ENCODE assay signal across 2 cellular contexts in genomic region chr12:131830335-131831020, GRCh38.
TF ChIP-seq lines count a peak whose summit lies in the region.

No MANE protein-coding gene starts in this region.

TF ChIP-seq in A549, 52 proteins besides CTCF, POLR2A, EP300 and RAD21 (continued from another document):
- TF ChIP-seq RARB (CRISPR knock-in tag; IDR thresholded peaks at IDR 0.05): no peak
- peak; percentile 77 for TF ChIP-seq SMC3 (IDR thresholded peaks at IDR 0.05)
- peak; percentile 52; the same call in 1 of the 2 replicates for TF ChIP-seq MAX (IDR thresholded peaks at IDR 0.05)
- no peak for TF ChIP-seq NFE2L2 (conservative IDR thresholded peaks at IDR 0.05; ENCODE audit: low read length)
- TF ChIP-seq HEYL (CRISPR knock-in tag; IDR thresholded peaks at IDR 0.05): no peak

TF ChIP-seq in HepG2, 621 proteins besides CTCF, POLR2A, EP300 and RAD21 (continued from another document and continues in another):
- TF ChIP-seq ZNF704 (CRISPR knock-in tag; IDR thresholded peaks at IDR 0.05; ENCODE audit: borderline replicate concordance) (0 out of 2 replicates have a peak, but pooled peaks have one; percentile 53), POGZ (CRISPR knock-in tag; IDR thresholded peaks at IDR 0.05) (0 out of 2 replicates have a peak, but pooled peaks have one; percentile 11), ZSCAN22 (CRISPR knock-in tag; IDR thresholded peaks at IDR 0.05) (no peak), ZNF619 (CRISPR knock-in tag; IDR thresholded peaks at IDR 0.05) (peak; percentile 65; the same call in 1 of the 2 replicates), ZNF598 (CRISPR knock-in tag; IDR thresholded peaks at IDR 0.05; ENCODE audit: borderline replicate concordance) (0 out of 2 replicates have a peak, but pooled peaks have one; percentile 37), ETS1 (CRISPR knock-in tag; IDR thresholded peaks at IDR 0.05) (0 out of 2 replicates have a peak, but pooled peaks have one; percentile 55), SOX5 (CRISPR knock-in tag; IDR thresholded peaks at IDR 0.05; ENCODE audit: borderline replicate concordance) (no peak), UBTF (CRISPR knock-in tag; IDR thresholded peaks at IDR 0.05) (peak; percentile 85), PRDM15 (CRISPR knock-in tag; IDR thresholded peaks at IDR 0.05) (peak; percentile 55; the same call in 1 of the 2 replicates), FOSL1 (CRISPR knock-in tag; IDR thresholded peaks at IDR 0.05; ENCODE audit: borderline replicate concordance) (no peak), ZNF770 (CRISPR knock-in tag; IDR thresholded peaks at IDR 0.05) (peak; percentile 50; the same call in 1 of the 2 replicates), PTBP1 (IDR thresholded peaks at IDR 0.05; ENCODE audit: low read depth, low read length, poor library complexity, severe bottlenecking) (no peak), LRRFIP1 (CRISPR knock-in tag; conservative IDR thresholded peaks at IDR 0.05) (no peak), SRY (CRISPR knock-in tag; IDR thresholded peaks at IDR 0.05) (0 out of 2 replicates have a peak, but pooled peaks have one; percentile 7), STAG1 (CRISPR knock-in tag; IDR thresholded peaks at IDR 0.05) (peak; percentile 84), ZNF547 (CRISPR knock-in tag; IDR thresholded peaks at IDR 0.05) (peak; percentile 55; the same call in 1 of the 2 replicates), YY1 (IDR thresholded peaks at IDR 0.05; ENCODE audit: insufficient read depth, insufficient replicate concordance, low read depth, low read length) (peak; percentile 43), ZNF24 (IDR thresholded peaks at IDR 0.05) (no peak), SRSF1 (optimal IDR thresholded peaks at IDR 0.05; ENCODE audit: low read depth, low read length) (no peak), MXD4 (CRISPR knock-in tag; IDR thresholded peaks at IDR 0.05) (no peak), MAX (IDR thresholded peaks at IDR 0.05) (peak; percentile 57; the same call in 1 of the 2 replicates), FOSL2 (CRISPR knock-in tag; IDR thresholded peaks at IDR 0.05) (no peak), REL (CRISPR knock-in tag; conservative IDR thresholded peaks at IDR 0.05) (no peak), DMTF1 (CRISPR knock-in tag; IDR thresholded peaks at IDR 0.05) (no peak), ZNF556 (CRISPR knock-in tag; IDR thresholded peaks at IDR 0.05; ENCODE audit: borderline replicate concordance) (peak; percentile 55; the same call in 1 of the 2 replicates), NFKB2 (CRISPR knock-in tag; IDR thresholded peaks at IDR 0.05; ENCODE audit: borderline replicate concordance) (peak; percentile 61; the same call in 1 of the 2 replicates), TBX2 (CRISPR knock-in tag; IDR thresholded peaks at IDR 0.05; ENCODE audit: borderline replicate concordance) (0 out of 2 replicates have a peak, but pooled peaks have one; percentile 37), ZNF687 (CRISPR knock-in tag; IDR thresholded peaks at IDR 0.05) (peak; percentile 58)
